In genomic region chr2:217058791-217059755, GRCh38 we compare ENCODE assay signal across 1 cellular context.
TF ChIP-seq lines count a peak whose summit lies in the region.

No MANE protein-coding gene starts in this region.

TF ChIP-seq in HEK293, 187 proteins besides CTCF, POLR2A, EP300 and RAD21:
- TF ChIP-seq ZNF518A (tag by site-specific recombination; conservative IDR thresholded peaks at IDR 0.05; ENCODE audit: low read depth) (no peak), ZFP69B (tag by site-specific recombination; IDR thresholded peaks at IDR 0.05) (no peak), ZNF510 (tag by site-specific recombination; IDR thresholded peaks at IDR 0.05; ENCODE audit: insufficient replicate concordance) (no peak), ZNF18 (tag by site-specific recombination; IDR thresholded peaks at IDR 0.05) (no peak), ZNF792 (tag by site-specific recombination; IDR thresholded peaks at IDR 0.05) (no peak), PBX3 (CRISPR knock-in tag; IDR thresholded peaks at IDR 0.05) (no peak)
TF ChIP-seq in HEK293: peak in this region for 0.
